In the genomic region with DNA sequence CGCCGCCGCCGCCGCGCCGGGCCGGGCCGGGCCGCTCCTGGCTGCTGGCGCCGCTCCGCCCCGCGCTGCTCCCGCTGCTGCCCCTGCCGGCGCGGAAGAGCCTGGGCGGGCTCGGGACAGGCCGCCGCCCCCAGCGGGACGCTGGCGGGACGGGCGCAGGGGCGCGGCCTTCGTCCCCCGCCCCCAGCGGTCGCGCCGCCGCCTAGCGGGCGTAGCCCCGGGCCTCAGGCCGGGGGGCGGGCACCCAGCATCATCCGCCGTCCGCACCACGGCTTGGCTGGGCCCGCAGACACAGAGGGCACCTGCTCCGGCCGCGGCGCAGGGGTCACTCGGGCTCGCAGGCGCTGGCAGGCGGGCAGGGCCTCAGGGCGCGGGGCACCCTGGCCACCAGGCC, we compare ENCODE assay signal across 1 cellular context.
TF ChIP-seq lines count a peak whose summit lies in the region.

TSS of gene AMFR (minus strand) at position 107 of the 394 bp plus-strand sequence. CDS start 218 bp downstream, outside the sequence.

TF ChIP-seq in SK-N-SH treated with all-trans-retinoic acid at 6 μM for 48 hours, 23 proteins besides CTCF, POLR2A, EP300 and RAD21 (continued from another document):
- no peak for TF ChIP-seq PATZ1 (CRISPR knock-in tag; IDR thresholded peaks at IDR 0.05; ENCODE audit: borderline replicate concordance)
- no peak for TF ChIP-seq OSR1 (CRISPR knock-in tag; IDR thresholded peaks at IDR 0.05)
- no peak for TF ChIP-seq PPARA (CRISPR knock-in tag; IDR thresholded peaks at IDR 0.05; ENCODE audit: borderline replicate concordance)
- TF ChIP-seq ZNF565 (CRISPR knock-in tag; conservative IDR thresholded peaks at IDR 0.05; ENCODE audit: low read depth), result no peak
- no peak for TF ChIP-seq ZNF70 (CRISPR knock-in tag; IDR thresholded peaks at IDR 0.05)
- no peak for TF ChIP-seq POU6F1 (CRISPR knock-in tag; IDR thresholded peaks at IDR 0.05; ENCODE audit: borderline replicate concordance, low read depth)
- no peak for TF ChIP-seq ARNTL (CRISPR knock-in tag; IDR thresholded peaks at IDR 0.05; ENCODE audit: borderline replicate concordance, low read depth)
- TF ChIP-seq ISL1 (CRISPR knock-in tag; IDR thresholded peaks at IDR 0.05), result no peak
- no peak for TF ChIP-seq TOX (CRISPR knock-in tag; IDR thresholded peaks at IDR 0.05; ENCODE audit: borderline replicate concordance)
- no peak for TF ChIP-seq ZC3H10 (CRISPR knock-in tag; IDR thresholded peaks at IDR 0.05)
